ENCODE assay signal across 1 cellular context in the genomic region with DNA sequence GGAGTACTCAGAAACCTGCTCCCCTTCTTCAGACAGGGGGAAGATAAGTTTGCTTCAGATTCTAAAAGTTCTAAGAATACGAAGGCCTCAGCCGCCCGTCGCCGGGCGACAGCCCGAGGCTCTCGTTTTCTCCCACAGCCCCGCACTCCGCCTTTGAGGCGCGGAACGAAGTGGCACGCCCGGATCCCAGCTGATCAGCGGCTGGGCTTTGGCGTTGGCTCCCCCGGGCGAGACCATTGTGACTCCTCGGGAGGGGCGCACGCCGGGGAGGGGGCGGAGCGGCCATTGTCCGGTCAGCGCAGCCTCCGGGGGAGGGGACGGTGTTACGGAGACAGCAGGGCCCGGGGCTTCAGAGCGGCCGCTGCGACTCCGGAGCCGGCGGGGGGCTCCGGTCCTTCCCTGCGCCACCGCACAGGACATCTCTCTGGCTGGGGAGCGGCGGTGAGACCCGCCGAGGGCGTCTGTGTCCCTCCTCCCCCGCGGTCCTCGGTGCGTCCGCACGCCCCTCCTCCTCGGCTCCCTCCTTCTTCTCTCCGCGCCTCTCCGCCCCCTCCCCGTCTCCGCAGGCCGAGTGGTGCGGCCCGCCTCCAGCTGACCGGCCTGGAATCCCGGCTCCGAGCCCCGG.
A peak's percentile ranks its signal among the peaks of the same experiment; 100 is the strongest.
TF ChIP-seq lines count a peak whose summit lies in the region.

A gene with protein sequence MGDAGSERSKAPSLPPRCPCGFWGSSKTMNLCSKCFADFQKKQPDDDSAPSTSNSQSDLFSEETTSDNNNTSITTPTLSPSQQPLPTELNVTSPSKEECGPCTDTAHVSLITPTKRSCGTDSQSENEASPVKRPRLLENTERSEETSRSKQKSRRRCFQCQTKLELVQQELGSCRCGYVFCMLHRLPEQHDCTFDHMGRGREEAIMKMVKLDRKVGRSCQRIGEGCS (plus strand): TSS at position 551 of the 625 bp plus-strand sequence. CDS start 219 bp downstream, outside the sequence.

TF ChIP-seq in K562, 482 proteins besides CTCF, POLR2A, EP300 and RAD21 (continued from another document and continues in another):
- TF ChIP-seq, protein P1, sequence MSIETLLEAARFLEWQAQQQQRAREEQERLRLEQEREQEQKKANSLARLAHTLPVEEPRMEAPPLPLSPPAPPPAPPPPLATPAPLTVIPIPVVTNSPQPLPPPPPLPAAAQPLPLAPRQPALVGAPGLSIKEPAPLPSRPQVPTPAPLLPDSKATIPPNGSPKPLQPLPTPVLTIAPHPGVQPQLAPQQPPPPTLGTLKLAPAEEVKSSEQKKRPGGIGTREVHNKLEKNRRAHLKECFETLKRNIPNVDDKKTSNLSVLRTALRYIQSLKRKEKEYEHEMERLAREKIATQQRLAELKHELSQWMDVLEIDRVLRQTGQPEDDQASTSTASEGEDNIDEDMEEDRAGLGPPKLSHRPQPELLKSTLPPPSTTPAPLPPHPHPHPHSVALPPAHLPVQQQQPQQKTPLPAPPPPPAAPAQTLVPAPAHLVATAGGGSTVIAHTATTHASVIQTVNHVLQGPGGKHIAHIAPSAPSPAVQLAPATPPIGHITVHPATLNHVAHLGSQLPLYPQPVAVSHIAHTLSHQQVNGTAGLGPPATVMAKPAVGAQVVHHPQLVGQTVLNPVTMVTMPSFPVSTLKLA (conservative IDR thresholded peaks at IDR 0.05), result peak; percentile 94 to 96
- TF ChIP-seq SP1 (CRISPR knock-in tag; IDR thresholded peaks at IDR 0.05) (peak; percentile 89), NFIX (CRISPR knock-in tag; IDR thresholded peaks at IDR 0.05; ENCODE audit: low read depth) (no peak), KAT7 (CRISPR knock-in tag; IDR thresholded peaks at IDR 0.05; ENCODE audit: borderline replicate concordance) (no peak; the same call in 1 of the 2 replicates), TEAD4 (IDR thresholded peaks at IDR 0.05; ENCODE audit: low read length) (peak; percentile 6; the same call in 1 of the 2 replicates), TEAD4 (CRISPR knock-in tag; IDR thresholded peaks at IDR 0.05; ENCODE audit: borderline replicate concordance) (no peak), ETV6 (IDR thresholded peaks at IDR 0.05; ENCODE audit: borderline replicate concordance in 1 of 2, low read depth in 2 of 2, low read length in 1 of 2) (no peak), ETV6 (CRISPR knock-in tag; IDR thresholded peaks at IDR 0.05; ENCODE audit: borderline replicate concordance) (no peak), ZNF146 (CRISPR knock-in tag; IDR thresholded peaks at IDR 0.05; ENCODE audit: unreplicated experiment) (no peak), RFX1 (IDR thresholded peaks at IDR 0.05) (0 out of 2 replicates have a peak, but pooled peaks have one; percentile 19), ILF3 (IDR thresholded peaks at IDR 0.05; ENCODE audit: borderline replicate concordance) (no peak), MBD2 (IDR thresholded peaks at IDR 0.05; ENCODE audit: borderline replicate concordance, low read depth) (peak; percentile 95), ETS2 (tag; IDR thresholded peaks at IDR 0.05; ENCODE audit: borderline replicate concordance, poor library complexity, severe bottlenecking) (no peak), LEF1 (IDR thresholded peaks at IDR 0.05) (peak; percentile 19; the same call in 1 of the 2 replicates), SAFB2 (IDR thresholded peaks at IDR 0.05; ENCODE audit: borderline replicate concordance, low read depth, low read length, severe bottlenecking) (no peak), XRCC4 (IDR thresholded peaks at IDR 0.05; ENCODE audit: extremely low read depth, insufficient read depth, insufficient read length) (no peak), FOSL1 (tag; conservative IDR thresholded peaks at IDR 0.05) (no peak), NR1H2 (CRISPR knock-in tag; IDR thresholded peaks at IDR 0.05) (0 out of 2 replicates have a peak, but pooled peaks have one; percentile 46), PCBP1 (IDR thresholded peaks at IDR 0.05; ENCODE audit: low read depth, low read length, poor library complexity, severe bottlenecking) (peak; percentile 98), CCNT2 (IDR thresholded peaks at IDR 0.05; ENCODE audit: borderline replicate concordance, extremely low read depth, insufficient read length, low read depth, low read length) (peak; percentile 77), SMARCB1 (IDR thresholded peaks at IDR 0.05; ENCODE audit: insufficient read length, low read depth) (no peak), C11orf30 (IDR thresholded peaks at IDR 0.05; ENCODE audit: low read depth) (no peak), ZNF766 (CRISPR knock-in tag; conservative IDR thresholded peaks at IDR 0.05) (peak; percentile 62; the same call in 1 of the 2 replicates), ZNF354B (CRISPR knock-in tag; IDR thresholded peaks at IDR 0.05) (0 out of 2 replicates have a peak, but pooled peaks have one; percentile 27), RAD51 (IDR thresholded peaks at IDR 0.05; ENCODE audit: borderline replicate concordance, low read depth) (peak; percentile 42; the same call in 1 of the 2 replicates), SRSF3 (IDR thresholded peaks at IDR 0.05; ENCODE audit: insufficient read depth, low read length) (no peak), EWSR1 (IDR thresholded peaks at IDR 0.05; ENCODE audit: borderline replicate concordance, low read depth, partially characterized antibody) (no peak), ZNF76 (CRISPR knock-in tag; IDR thresholded peaks at IDR 0.05; ENCODE audit: borderline replicate concordance) (no peak), ZNF274 (IDR thresholded peaks at IDR 0.05; ENCODE audit: borderline replicate concordance, low read depth, low read length) (no peak), EP400 (IDR thresholded peaks at IDR 0.05) (peak; percentile 83), ZNF3 (CRISPR knock-in tag; IDR thresholded peaks at IDR 0.05) (no peak), ZNF41 (CRISPR knock-in tag; conservative IDR thresholded peaks at IDR 0.05) (no peak), SIN3B (IDR thresholded peaks at IDR 0.05; ENCODE audit: low read depth) (0 out of 2 replicates have a peak, but pooled peaks have one; percentile 40)
- TF ChIP-seq, protein P2, sequence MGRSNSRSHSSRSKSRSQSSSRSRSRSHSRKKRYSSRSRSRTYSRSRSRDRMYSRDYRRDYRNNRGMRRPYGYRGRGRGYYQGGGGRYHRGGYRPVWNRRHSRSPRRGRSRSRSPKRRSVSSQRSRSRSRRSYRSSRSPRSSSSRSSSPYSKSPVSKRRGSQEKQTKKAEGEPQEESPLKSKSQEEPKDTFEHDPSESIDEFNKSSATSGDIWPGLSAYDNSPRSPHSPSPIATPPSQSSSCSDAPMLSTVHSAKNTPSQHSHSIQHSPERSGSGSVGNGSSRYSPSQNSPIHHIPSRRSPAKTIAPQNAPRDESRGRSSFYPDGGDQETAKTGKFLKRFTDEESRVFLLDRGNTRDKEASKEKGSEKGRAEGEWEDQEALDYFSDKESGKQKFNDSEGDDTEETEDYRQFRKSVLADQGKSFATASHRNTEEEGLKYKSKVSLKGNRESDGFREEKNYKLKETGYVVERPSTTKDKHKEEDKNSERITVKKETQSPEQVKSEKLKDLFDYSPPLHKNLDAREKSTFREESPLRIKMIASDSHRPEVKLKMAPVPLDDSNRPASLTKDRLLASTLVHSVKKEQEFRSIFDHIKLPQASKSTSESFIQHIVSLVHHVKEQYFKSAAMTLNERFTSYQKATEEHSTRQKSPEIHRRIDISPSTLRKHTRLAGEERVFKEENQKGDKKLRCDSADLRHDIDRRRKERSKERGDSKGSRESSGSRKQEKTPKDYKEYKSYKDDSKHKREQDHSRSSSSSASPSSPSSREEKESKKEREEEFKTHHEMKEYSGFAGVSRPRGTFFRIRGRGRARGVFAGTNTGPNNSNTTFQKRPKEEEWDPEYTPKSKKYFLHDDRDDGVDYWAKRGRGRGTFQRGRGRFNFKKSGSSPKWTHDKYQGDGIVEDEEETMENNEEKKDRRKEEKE (IDR thresholded peaks at IDR 0.05; ENCODE audit: borderline replicate concordance in 1 of 2, control insufficient read depth in 1 of 2, low read depth in 2 of 2, low read length in 1 of 2), result peak in 1 of 2 experiments; percentile 98; a peak in 2 of 4 replicates
- TF ChIP-seq, protein P3, sequence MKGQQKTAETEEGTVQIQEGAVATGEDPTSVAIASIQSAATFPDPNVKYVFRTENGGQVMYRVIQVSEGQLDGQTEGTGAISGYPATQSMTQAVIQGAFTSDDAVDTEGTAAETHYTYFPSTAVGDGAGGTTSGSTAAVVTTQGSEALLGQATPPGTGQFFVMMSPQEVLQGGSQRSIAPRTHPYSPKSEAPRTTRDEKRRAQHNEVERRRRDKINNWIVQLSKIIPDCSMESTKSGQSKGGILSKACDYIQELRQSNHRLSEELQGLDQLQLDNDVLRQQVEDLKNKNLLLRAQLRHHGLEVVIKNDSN (CRISPR knock-in tag; IDR thresholded peaks at IDR 0.05), result peak; percentile 61
- TF ChIP-seq, protein P4, sequence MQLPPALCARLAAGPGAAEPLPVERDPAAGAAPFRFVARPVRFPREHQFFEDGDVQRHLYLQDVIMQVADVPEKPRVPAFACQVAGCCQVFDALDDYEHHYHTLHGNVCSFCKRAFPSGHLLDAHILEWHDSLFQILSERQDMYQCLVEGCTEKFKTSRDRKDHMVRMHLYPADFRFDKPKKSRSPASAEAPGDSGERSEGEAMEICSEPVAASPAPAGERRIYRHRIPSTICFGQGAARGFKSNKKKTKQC (CRISPR knock-in tag; IDR thresholded peaks at IDR 0.05), result peak; percentile 26; the same call in 1 of the 2 replicates
- TF ChIP-seq, protein P5, sequence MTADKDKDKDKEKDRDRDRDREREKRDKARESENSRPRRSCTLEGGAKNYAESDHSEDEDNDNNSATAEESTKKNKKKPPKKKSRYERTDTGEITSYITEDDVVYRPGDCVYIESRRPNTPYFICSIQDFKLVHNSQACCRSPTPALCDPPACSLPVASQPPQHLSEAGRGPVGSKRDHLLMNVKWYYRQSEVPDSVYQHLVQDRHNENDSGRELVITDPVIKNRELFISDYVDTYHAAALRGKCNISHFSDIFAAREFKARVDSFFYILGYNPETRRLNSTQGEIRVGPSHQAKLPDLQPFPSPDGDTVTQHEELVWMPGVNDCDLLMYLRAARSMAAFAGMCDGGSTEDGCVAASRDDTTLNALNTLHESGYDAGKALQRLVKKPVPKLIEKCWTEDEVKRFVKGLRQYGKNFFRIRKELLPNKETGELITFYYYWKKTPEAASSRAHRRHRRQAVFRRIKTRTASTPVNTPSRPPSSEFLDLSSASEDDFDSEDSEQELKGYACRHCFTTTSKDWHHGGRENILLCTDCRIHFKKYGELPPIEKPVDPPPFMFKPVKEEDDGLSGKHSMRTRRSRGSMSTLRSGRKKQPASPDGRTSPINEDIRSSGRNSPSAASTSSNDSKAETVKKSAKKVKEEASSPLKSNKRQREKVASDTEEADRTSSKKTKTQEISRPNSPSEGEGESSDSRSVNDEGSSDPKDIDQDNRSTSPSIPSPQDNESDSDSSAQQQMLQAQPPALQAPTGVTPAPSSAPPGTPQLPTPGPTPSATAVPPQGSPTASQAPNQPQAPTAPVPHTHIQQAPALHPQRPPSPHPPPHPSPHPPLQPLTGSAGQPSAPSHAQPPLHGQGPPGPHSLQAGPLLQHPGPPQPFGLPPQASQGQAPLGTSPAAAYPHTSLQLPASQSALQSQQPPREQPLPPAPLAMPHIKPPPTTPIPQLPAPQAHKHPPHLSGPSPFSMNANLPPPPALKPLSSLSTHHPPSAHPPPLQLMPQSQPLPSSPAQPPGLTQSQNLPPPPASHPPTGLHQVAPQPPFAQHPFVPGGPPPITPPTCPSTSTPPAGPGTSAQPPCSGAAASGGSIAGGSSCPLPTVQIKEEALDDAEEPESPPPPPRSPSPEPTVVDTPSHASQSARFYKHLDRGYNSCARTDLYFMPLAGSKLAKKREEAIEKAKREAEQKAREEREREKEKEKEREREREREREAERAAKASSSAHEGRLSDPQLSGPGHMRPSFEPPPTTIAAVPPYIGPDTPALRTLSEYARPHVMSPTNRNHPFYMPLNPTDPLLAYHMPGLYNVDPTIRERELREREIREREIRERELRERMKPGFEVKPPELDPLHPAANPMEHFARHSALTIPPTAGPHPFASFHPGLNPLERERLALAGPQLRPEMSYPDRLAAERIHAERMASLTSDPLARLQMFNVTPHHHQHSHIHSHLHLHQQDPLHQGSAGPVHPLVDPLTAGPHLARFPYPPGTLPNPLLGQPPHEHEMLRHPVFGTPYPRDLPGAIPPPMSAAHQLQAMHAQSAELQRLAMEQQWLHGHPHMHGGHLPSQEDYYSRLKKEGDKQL (CRISPR knock-in tag; IDR thresholded peaks at IDR 0.05; ENCODE audit: borderline replicate concordance), result no peak
- TF ChIP-seq, protein P6, sequence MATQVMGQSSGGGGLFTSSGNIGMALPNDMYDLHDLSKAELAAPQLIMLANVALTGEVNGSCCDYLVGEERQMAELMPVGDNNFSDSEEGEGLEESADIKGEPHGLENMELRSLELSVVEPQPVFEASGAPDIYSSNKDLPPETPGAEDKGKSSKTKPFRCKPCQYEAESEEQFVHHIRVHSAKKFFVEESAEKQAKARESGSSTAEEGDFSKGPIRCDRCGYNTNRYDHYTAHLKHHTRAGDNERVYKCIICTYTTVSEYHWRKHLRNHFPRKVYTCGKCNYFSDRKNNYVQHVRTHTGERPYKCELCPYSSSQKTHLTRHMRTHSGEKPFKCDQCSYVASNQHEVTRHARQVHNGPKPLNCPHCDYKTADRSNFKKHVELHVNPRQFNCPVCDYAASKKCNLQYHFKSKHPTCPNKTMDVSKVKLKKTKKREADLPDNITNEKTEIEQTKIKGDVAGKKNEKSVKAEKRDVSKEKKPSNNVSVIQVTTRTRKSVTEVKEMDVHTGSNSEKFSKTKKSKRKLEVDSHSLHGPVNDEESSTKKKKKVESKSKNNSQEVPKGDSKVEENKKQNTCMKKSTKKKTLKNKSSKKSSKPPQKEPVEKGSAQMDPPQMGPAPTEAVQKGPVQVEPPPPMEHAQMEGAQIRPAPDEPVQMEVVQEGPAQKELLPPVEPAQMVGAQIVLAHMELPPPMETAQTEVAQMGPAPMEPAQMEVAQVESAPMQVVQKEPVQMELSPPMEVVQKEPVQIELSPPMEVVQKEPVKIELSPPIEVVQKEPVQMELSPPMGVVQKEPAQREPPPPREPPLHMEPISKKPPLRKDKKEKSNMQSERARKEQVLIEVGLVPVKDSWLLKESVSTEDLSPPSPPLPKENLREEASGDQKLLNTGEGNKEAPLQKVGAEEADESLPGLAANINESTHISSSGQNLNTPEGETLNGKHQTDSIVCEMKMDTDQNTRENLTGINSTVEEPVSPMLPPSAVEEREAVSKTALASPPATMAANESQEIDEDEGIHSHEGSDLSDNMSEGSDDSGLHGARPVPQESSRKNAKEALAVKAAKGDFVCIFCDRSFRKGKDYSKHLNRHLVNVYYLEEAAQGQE (CRISPR knock-in tag; IDR thresholded peaks at IDR 0.05; ENCODE audit: low read depth), result 0 out of 2 replicates have a peak, but pooled peaks have one; percentile 16
- TF ChIP-seq, protein P7, sequence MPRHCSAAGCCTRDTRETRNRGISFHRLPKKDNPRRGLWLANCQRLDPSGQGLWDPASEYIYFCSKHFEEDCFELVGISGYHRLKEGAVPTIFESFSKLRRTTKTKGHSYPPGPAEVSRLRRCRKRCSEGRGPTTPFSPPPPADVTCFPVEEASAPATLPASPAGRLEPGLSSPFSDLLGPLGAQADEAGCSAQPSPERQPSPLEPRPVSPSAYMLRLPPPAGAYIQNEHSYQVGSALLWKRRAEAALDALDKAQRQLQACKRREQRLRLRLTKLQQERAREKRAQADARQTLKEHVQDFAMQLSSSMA (CRISPR knock-in tag; IDR thresholded peaks at IDR 0.05), result no peak
- TF ChIP-seq, protein P8, sequence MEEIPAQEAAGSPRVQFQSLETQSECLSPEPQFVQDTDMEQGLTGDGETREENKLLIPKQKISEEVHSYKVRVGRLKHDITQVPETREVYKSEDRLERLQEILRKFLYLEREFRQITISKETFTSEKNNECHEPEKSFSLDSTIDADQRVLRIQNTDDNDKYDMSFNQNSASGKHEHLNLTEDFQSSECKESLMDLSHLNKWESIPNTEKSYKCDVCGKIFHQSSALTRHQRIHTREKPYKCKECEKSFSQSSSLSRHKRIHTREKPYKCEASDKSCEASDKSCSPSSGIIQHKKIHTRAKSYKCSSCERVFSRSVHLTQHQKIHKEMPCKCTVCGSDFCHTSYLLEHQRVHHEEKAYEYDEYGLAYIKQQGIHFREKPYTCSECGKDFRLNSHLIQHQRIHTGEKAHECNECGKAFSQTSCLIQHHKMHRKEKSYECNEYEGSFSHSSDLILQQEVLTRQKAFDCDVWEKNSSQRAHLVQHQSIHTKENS (CRISPR knock-in tag; IDR thresholded peaks at IDR 0.05), result no peak
